ENCODE assay signal across 28 cellular contexts in genomic region chr12:123145211-123145610, GRCh38.
"Had no signal": no experiment of that assay in that cellular context is flagged by ENCODE, and none has a peak within 500 bp of the region (broad histone marks: within the 10 kb centered on the region; RNA-seq: fewer than 3 reads in every experiment).

No MANE protein-coding gene starts in this region.

- H3K27ac Mint-ChIP-seq: activated CD4-positive, alpha-beta T cell treated with anti-CD3 and anti-CD28 coated beads, Interleukin-2, amount 10 ng/mL, durations not matched to agents 24 days and 14 days; activated CD8-positive, alpha-beta memory T cell treated with anti-CD3 and anti-CD28 coated beads, Interleukin-2, amount 10 ng/mL, durations not matched to agents 7 days and 5 days; activated naive CD4-positive, alpha-beta T cell treated with anti-CD3 and anti-CD28 coated beads, Interleukin-2, amount 50 U/mL, for 72 hours; activated naive CD8-positive, alpha-beta T cell treated with anti-CD3 and anti-CD28 coated beads, Interleukin-2, amount 50 U/mL, for 24 hours; activated T-cell treated with anti-CD3 and anti-CD28 coated beads, Interleukin-2, amount 50 U/mL, for 24 hours; activated T-helper 1 cell treated with anti-CD3 and anti-CD28 coated beads, Interleukin-12 subunit alpha, Interleukin-12 subunit beta, Interleukin-2, Interleukin-4 antibody, amounts not matched to agents 30 ng/mL and 10 ng/mL and 1 ng/mL, durations not matched to agents 14 hours and 24 hours and 36 hours; T-helper 1 cell treated with Interleukin-12 subunit alpha and Interleukin-12 subunit beta and Interleukin-4 antibody, amounts not matched to agents 30 μg/mL and 1 μg/mL, for 36 hours; WTC11 had no signal

- H3K27me3 Mint-ChIP-seq: activated naive CD8-positive, alpha-beta T cell treated with anti-CD3 and anti-CD28 coated beads, Interleukin-2, amount 50 U/mL, for 24 hours; activated T-cell treated with anti-CD3 and anti-CD28 coated beads, Interleukin-2, amount 50 U/mL, for 24 hours had no signal

- DNase-seq: activated CD4-positive, alpha-beta T cell treated with anti-CD3 and anti-CD28 coated beads for 1 hour; activated CD4-positive, alpha-beta T cell treated with anti-CD3 and anti-CD28 coated beads, Interleukin-2, amount 10 ng/mL, durations not matched to agents 24 days and 14 days; activated CD4-positive, alpha-beta T cell treated with anti-CD3 and anti-CD28 coated beads, Interleukin-2, amount 50 U/mL, for 48 hours; activated CD8-positive, alpha-beta memory T cell treated with anti-CD3 and anti-CD28 coated beads, Interleukin-2, amount 10 ng/mL, durations not matched to agents 7 days and 5 days; activated effector memory CD4-positive, alpha-beta T cell treated with Interleukin-2 at 50 U/mL for 16 hours; activated naive CD4-positive, alpha-beta T cell treated with Interleukin-2 at 50 U/mL for 16 hours; activated naive CD8-positive, alpha-beta T cell treated with anti-CD3 and anti-CD28 coated beads, Interleukin-2, amount 50 U/mL, for 24 hours; activated T-cell treated with anti-CD3 and anti-CD28 coated beads, Interleukin-2, amount 50 U/mL, for 24 hours; amygdala; Karpas-422; MM.1S; NCI-H146; NCI-H187 treated with DMSO at 0.1 percent for 48 hours; NCI-H2081 treated with DMSO at 0.1 percent for 48 hours; NCI-H446; NCI-H524; PC-3; SHP77; SW 1271 had no signal

- H3K9me3 Mint-ChIP-seq: activated CD4-positive, alpha-beta T cell treated with anti-CD3 and anti-CD28 coated beads, Interleukin-2, amount 10 ng/mL, durations not matched to agents 24 days and 14 days; activated naive CD4-positive, alpha-beta T cell treated with anti-CD3 and anti-CD28 coated beads, Interleukin-2, amount 50 U/mL, for 72 hours; activated naive CD8-positive, alpha-beta T cell treated with anti-CD3 and anti-CD28 coated beads, Interleukin-2, amount 50 U/mL, for 24 hours; activated T-cell treated with anti-CD3 and anti-CD28 coated beads, Interleukin-2, amount 50 U/mL, for 24 hours; activated T-helper 1 cell treated with anti-CD3 and anti-CD28 coated beads, Interleukin-12 subunit alpha, Interleukin-12 subunit beta, Interleukin-2, Interleukin-4 antibody, amounts not matched to agents 30 ng/mL and 10 ng/mL and 1 ng/mL, durations not matched to agents 14 hours and 24 hours and 36 hours; brain; T-helper 1 cell treated with Interleukin-12 subunit alpha and Interleukin-12 subunit beta and Interleukin-4 antibody, amounts not matched to agents 30 μg/mL and 1 μg/mL, for 36 hours; WTC11 had no signal

- FAIRE-seq: astrocyte, RCC 7860 had no signal

- H3K4me3 ChIP-seq: SJSA1 had no signal

- H3K27me3 ChIP-seq: SJSA1 had no signal

- H3K36me3 ChIP-seq: SJSA1 had no signal

- H3K27ac ChIP-seq: SJSA1 had no signal

- ATAC-seq: activated CD8-positive, alpha-beta memory T cell treated with anti-CD3 and anti-CD28 coated beads, Interleukin-2, amount 10 ng/mL, durations not matched to agents 7 days and 5 days; activated naive CD4-positive, alpha-beta T cell treated with anti-CD3 and anti-CD28 coated beads, Interleukin-2, amount 50 U/mL, for 72 hours; activated naive CD8-positive, alpha-beta T cell treated with anti-CD3 and anti-CD28 coated beads, Interleukin-2, amount 50 U/mL, for 24 hours; PC-3; SK-N-SH treated with all-trans-retinoic acid at 6 μM for 48 hours; WTC11 had no signal

- H3K9me3 ChIP-seq: SJSA1 had no signal

- H3K4me3 Mint-ChIP-seq: activated CD4-positive, alpha-beta T cell treated with anti-CD3 and anti-CD28 coated beads, Interleukin-2, amount 10 ng/mL, durations not matched to agents 24 days and 14 days; activated CD8-positive, alpha-beta memory T cell treated with anti-CD3 and anti-CD28 coated beads, Interleukin-2, amount 10 ng/mL, durations not matched to agents 7 days and 5 days; activated naive CD8-positive, alpha-beta T cell treated with anti-CD3 and anti-CD28 coated beads, Interleukin-2, amount 50 U/mL, for 24 hours; activated T-cell treated with anti-CD3 and anti-CD28 coated beads, Interleukin-2, amount 50 U/mL, for 24 hours; activated T-helper 1 cell treated with anti-CD3 and anti-CD28 coated beads, Interleukin-12 subunit alpha, Interleukin-12 subunit beta, Interleukin-2, Interleukin-4 antibody, amounts not matched to agents 30 ng/mL and 10 ng/mL and 1 ng/mL, durations not matched to agents 14 hours and 24 hours and 36 hours; T-helper 1 cell treated with Interleukin-12 subunit alpha and Interleukin-12 subunit beta and Interleukin-4 antibody, amounts not matched to agents 30 μg/mL and 1 μg/mL, for 36 hours; WTC11 had no signal

- H3K36me3 Mint-ChIP-seq: activated CD8-positive, alpha-beta memory T cell treated with anti-CD3 and anti-CD28 coated beads, Interleukin-2, amount 10 ng/mL, durations not matched to agents 7 days and 5 days; WTC11 had no signal
